In genomic region chr2:144834954-144835633, GRCh38 we compare ENCODE assay signal across 10 cellular contexts.
DNase-seq lines count a peak whose midpoint lies in the region; ATAC-seq, FAIRE-seq and TF ChIP-seq lines count a peak whose summit lies in the region.
"Had no signal": no experiment of that assay in that cellular context is flagged by ENCODE, and none has a peak within 500 bp of the region (broad histone marks: within the 10 kb centered on the region; RNA-seq: fewer than 3 reads in every experiment).

No MANE protein-coding gene starts in this region.

- H3K27me3 ChIP-seq in IMR-90 (ENCODE audit: control insufficient read depth, insufficient read depth, low read length) = no peaks in the 10 kb centered on the region
- H3K27me3 ChIP-seq in keratinocyte (ENCODE audit: control insufficient read depth, extremely low read depth, insufficient read depth, low read length) = no peaks in the 10 kb centered on the region
- no peaks in the 10 kb centered on the region for H3K27me3 ChIP-seq in uterus

- H2AK9ac ChIP-seq in IMR-90 (replicated peaks; ENCODE audit: low read depth, low read length, poor library complexity) = no peak overlapping the region

- H3K9me3 ChIP-seq in IMR-90 (ENCODE audit: control insufficient read depth, insufficient read depth, low read length) (no peaks in the 10 kb centered on the region), keratinocyte (ENCODE audit: control insufficient read depth, low read depth, low read length) (no peaks in the 10 kb centered on the region), uterus (no peaks in the 10 kb centered on the region)

- ATAC-seq in IMR-90 (ENCODE audit: low read depth) (peak; percentile 79), HG03196 (IDR thresholded peaks at IDR 0.05; ENCODE audit: unreplicated experiment) (no peak)
- ATAC-seq: GM12878 had no signal

- 0 out of 2 replicates have a peak overlapping the region, but pooled peaks have one; percentile 20 for H3K14ac ChIP-seq in IMR-90 (replicated peaks; ENCODE audit: low read depth, low read length)

- H2AK5ac ChIP-seq in IMR-90 (ENCODE audit: low read depth, low read length) = peak overlapping the region; percentile 11; the same call in 1 of the 2 replicates

- H3K9ac ChIP-seq in IMR-90 (ENCODE audit: low read depth, low read length) (peak overlapping the region; percentile 43), keratinocyte (ENCODE audit: control insufficient read depth, extremely low read depth, insufficient read depth, low read length) (no peak overlapping the region)

- peak overlapping the region; percentile 35; the same call in 1 of the 3 replicates for H2BK15ac ChIP-seq in IMR-90 (ENCODE audit: low read depth, low read length)

- POLR2A ChIA-PET in IMR-90 (lab: Charles Lee; ENCODE audit: unreplicated experiment) = no interaction called here

- peak overlapping the region; percentile 57 for H3K23ac ChIP-seq in IMR-90 (ENCODE audit: low read depth, low read length)

- dilution Hi-C loops in IMR-90 (cut with HindIII; ENCODE audit: low sequenced_read_pairs, unreplicated experiment) (no loop called here), keratinocyte (cut with MboI; ENCODE audit: extremely low pct_ligation_motif_present, low sequenced_read_pairs) (no loop called here)

- peaks cover 12% of the 10 kb centered on the region for H3K4me1 ChIP-seq in IMR-90 (ENCODE audit: control insufficient read depth, insufficient read depth, low read length)
- H3K4me1 ChIP-seq in keratinocyte (ENCODE audit: control insufficient read depth, extremely low read depth, insufficient read depth, low read length) = peaks cover 16% of the 10 kb centered on the region
- no peaks in the 10 kb centered on the region for H3K4me1 ChIP-seq in uterus

- peak overlapping the region; percentile 76 for H3K4ac ChIP-seq in IMR-90 (ENCODE audit: low read depth, low read length)

- H3K18ac ChIP-seq in IMR-90 (ENCODE audit: low read depth, low read length) = peak overlapping the region; percentile 32; the same call in 1 of the 2 replicates

- peak; percentile 1; the same call in 1 of the 2 replicates for TF ChIP-seq RAD21 in IMR-90 (IDR thresholded peaks at IDR 0.05; ENCODE audit: low read length)

- H3K27ac ChIP-seq in IMR-90 (ENCODE audit: insufficient read depth, low read length) (peak overlapping the region; percentile 61), keratinocyte (ENCODE audit: control insufficient read depth, insufficient read depth, low read length) (no peak overlapping the region), uterus (no peak overlapping the region)
- H3K27ac ChIP-seq: VCaP had no signal

- H3K36me3 ChIP-seq in IMR-90 (ENCODE audit: control insufficient read depth, insufficient read depth, low read length) (no peaks in the 10 kb centered on the region), keratinocyte (ENCODE audit: control insufficient read depth in 2 of 2, extremely low read depth in 1 of 2, insufficient read depth in 2 of 2, low read length in 2 of 2) (no peaks in the 10 kb centered on the region), uterus (no peaks in the 10 kb centered on the region)

- no peaks in the 10 kb centered on the region for H4K20me1 ChIP-seq in IMR-90 (ENCODE audit: insufficient read depth, low read length)
- no peaks in the 10 kb centered on the region for H4K20me1 ChIP-seq in keratinocyte (ENCODE audit: control insufficient read depth, extremely low read depth, insufficient read depth, low read length)

- H3K79me1 ChIP-seq in IMR-90 (ENCODE audit: low read depth in 1 of 2, low read length in 2 of 2) = no peaks in the 10 kb centered on the region; a peak in 1 of 4 replicates

- TF ChIP-seq POLR2A in IMR-90 (IDR thresholded peaks at IDR 0.05; ENCODE audit: low read depth, low read length) (no peak), uterus (IDR thresholded peaks at IDR 0.05) (no peak)

- H4K91ac ChIP-seq in IMR-90 (ENCODE audit: insufficient read depth, low read depth, low read length) = peak overlapping the region; percentile 53; the same call in 1 of the 2 replicates

- peak overlapping the region; percentile 86 for H2BK20ac ChIP-seq in IMR-90 (ENCODE audit: low read depth, low read length)

- no peak for TF ChIP-seq CTCF in IMR-90 (conservative IDR thresholded peaks at IDR 0.05; ENCODE audit: low read depth, low read length)
- no peak for TF ChIP-seq CTCF in keratinocyte (optimal IDR thresholded peaks at IDR 0.05 in 1 of 3, IDR thresholded peaks at IDR 0.05 in 1 of 3, conservative IDR thresholded peaks at IDR 0.05 in 1 of 3; ENCODE audit: extremely low read depth in 1 of 3, insufficient read depth in 2 of 3, low read length in 3 of 3)
- no peak for TF ChIP-seq CTCF in uterus (IDR thresholded peaks at IDR 0.05)

- H2BK5ac ChIP-seq in IMR-90 (ENCODE audit: low read depth, low read length, poor library complexity, severe bottlenecking) = peak overlapping the region; percentile 30

- DNase-seq in IMR-90 (peak; percentile 88), brain pericyte (ENCODE audit: low read depth, low spot score) (peak; percentile 62), keratinocyte (ENCODE audit: low read depth, low spot score) (no peak), uterus (peak; percentile 19 to 46), RKO (ENCODE audit: low spot score) (no peak), activated gamma-delta T cell (lab: John Stamatoyannopoulos, UW) (no peak)
- DNase-seq: stimulated activated naive CD4-positive, alpha-beta T cell treated with Interleukin-2 at 50 U/mL for 16 hours had no signal

- peaks cover 5% of the 10 kb centered on the region; the same call in 1 of the 2 replicates for H3K9me1 ChIP-seq in IMR-90 (ENCODE audit: insufficient read depth, low read length)
- H3K9me1 ChIP-seq in keratinocyte (ENCODE audit: control insufficient read depth, extremely low read depth, insufficient read depth, low read length) = no peaks in the 10 kb centered on the region

- peak overlapping the region; percentile 54 for H3K56ac ChIP-seq in IMR-90 (ENCODE audit: extremely low read depth, insufficient read depth, low read length)

- peak overlapping the region; percentile 81 for H3K4me2 ChIP-seq in IMR-90 (ENCODE audit: low read depth, low read length)
- H3K4me2 ChIP-seq in keratinocyte (ENCODE audit: control insufficient read depth, extremely low read depth, insufficient read depth, low read depth, low read length) = peak overlapping the region; percentile 9

- in situ Hi-C loops in IMR-90 (cut with MboI; ENCODE audit: low sequenced_read_pairs) = no loop called here

- WGBS in IMR-90 (ENCODE audit: extremely low coverage in 2 of 2, insufficient read length in 1 of 2), 2 experiments = 0% methylated on average over 1 of the region's 5 CpGs; no CpG with 5 or more reads in 1 of the 2 experiments

- H3K79me2 ChIP-seq in keratinocyte (ENCODE audit: control insufficient read depth, insufficient read depth, low read length) = no peaks in the 10 kb centered on the region

- CTCF ChIA-PET in IMR-90 (lab: Yijun Ruan, JAX) = no interaction called here

- peak overlapping the region; percentile 79 for H2BK120ac ChIP-seq in IMR-90 (ENCODE audit: low read depth, low read length)

- peak overlapping the region; percentile 6; the same call in 1 of the 2 replicates for H3K4me3 ChIP-seq in IMR-90 (ENCODE audit: insufficient read depth, low read depth, low read length)
- H3K4me3 ChIP-seq in keratinocyte (ENCODE audit: control insufficient read depth in 2 of 3, extremely low read depth in 1 of 3, insufficient read depth in 2 of 3, low read depth in 1 of 3, low read length in 3 of 3) = peak overlapping the region in 1 of 3 experiments; percentile 3
- H3K4me3 ChIP-seq in uterus = no peak overlapping the region
- H3K4me3 ChIP-seq: GM12878 had no signal

- no peak for FAIRE-seq in keratinocyte (lab: Jason Lieb, UNC)
- FAIRE-seq: GM12878 had no signal

- H4K5ac ChIP-seq in IMR-90 (ENCODE audit: low read depth, low read length) = no peak overlapping the region; the same call in 1 of the 2 replicates

- no TSS peak for BruUV-seq in IMR-90 (replicated peaks; lab: Mats Ljungman, UMichigan)

- H2AFZ ChIP-seq in IMR-90 (replicated peaks; ENCODE audit: low read length, poor library complexity) = peak overlapping the region; percentile 2
- H2AFZ ChIP-seq in keratinocyte (ENCODE audit: control insufficient read depth, low read length) = peak overlapping the region; percentile 72

- H4K8ac ChIP-seq in IMR-90 (ENCODE audit: low read depth in 2 of 2, low read length in 2 of 2) = peak overlapping the region; percentile 13 to 62; a peak in 1 of 4 replicates

- intact Hi-C loops in IMR-90 (cut with micrococcal nuclease) = loop anchor here (5.0 kb wide), 1 partner anchor 313 kb away; the partner anchor contains the start of gene ZEB2
- intact Hi-C loops in uterus (cut with DNase I; ENCODE audit: low total_unique reads) = no loop called here

TF ChIP-seq in IMR-90, 13 proteins besides CTCF, POLR2A, EP300 and RAD21:
- no peak for TF ChIP-seq MAZ (IDR thresholded peaks at IDR 0.05; ENCODE audit: borderline replicate concordance, low read depth, low read length)
- TF ChIP-seq CEBPB (IDR thresholded peaks at IDR 0.05; ENCODE audit: low read depth, low read length) = peak; percentile 43; the same call in 1 of the 2 replicates

Comparison
In these comparisons a context has a peak if more than half of its experiments do, and no peak if none do; other contexts are left out.
1. DNase-seq: peak in IMR-90 (single experiment), brain pericyte (single experiment) and uterus (2 of 2); none in keratinocyte (single experiment), RKO (single experiment) and activated gamma-delta T cell (single experiment).